19 cellular contexts compared by ENCODE assay signal in genomic region chr9:95497772-95498171, GRCh38. TPM values are rescaled to one million over a fixed set of nuclear protein-coding genes. Genes with fewer than 3 reads are reported as not detected.
DNase-seq lines count a peak whose midpoint lies in the region; ATAC-seq and TF ChIP-seq lines count a peak whose summit lies in the region.
"Had no signal": no experiment of that assay in that cellular context is flagged by ENCODE, and none has a peak within 500 bp of the region (broad histone marks: within the 10 kb centered on the region; RNA-seq: fewer than 3 reads in every experiment).

No MANE protein-coding gene starts in this region.

- peak overlapping the region in 3 of 5 experiments; percentile 52 to 76 (median 59) for H3K4me3 Mint-ChIP-seq in brain
- peak overlapping the region in 4 of 5 donors; percentile 24 to 59 (median 46) for H3K4me3 Mint-ChIP-seq in immature natural killer cell
- H3K4me3 Mint-ChIP-seq: activated naive CD4-positive, alpha-beta T cell treated with anti-CD3 and anti-CD28 coated beads, Interleukin-2, amount 50 U/mL, for 24 hours had no signal

- no peak for ATAC-seq in heart right ventricle
- ATAC-seq: heart left ventricle; stimulated activated naive CD8-positive, alpha-beta T cell treated with anti-CD3 and anti-CD28 coated beads, Interleukin-15, Interleukin-2, amounts not matched to agents 100 U/mL and 50 U/mL, for 24 hours had no signal

- intact Hi-C loops in posterior cingulate gyrus (cut with DNase I), result no loop called here
- intact Hi-C loops in heart right ventricle (cut with DNase I), result loop anchor here in 1 of 10 donors (10.0 kb wide), 1 partner anchor 717 kb away; no protein-coding TSS in a partner anchor

- H3K9me3 Mint-ChIP-seq in brain (no peaks in the 10 kb centered on the region), immature natural killer cell (no peaks in the 10 kb centered on the region)
- H3K9me3 Mint-ChIP-seq: activated naive CD4-positive, alpha-beta T cell treated with anti-CD3 and anti-CD28 coated beads, Interleukin-2, amount 50 U/mL, for 24 hours had no signal

- TF ChIP-seq CTCF in brain (conservative IDR thresholded peaks at IDR 0.05), result no peak
- TF ChIP-seq CTCF in heart right ventricle (IDR thresholded peaks at IDR 0.05), result no peak

- H3K4me1 Mint-ChIP-seq in brain (peaks cover 98% of the 10 kb centered on the region), immature natural killer cell (peaks cover 92 to 95% of the 10 kb centered on the region in 2 donors)

- H3K27me3 ChIP-seq in heart right ventricle, result peaks cover 0 to 4% (median 0%) of the 10 kb centered on the region in 7 donors
- H3K27me3 ChIP-seq: BLaER1, heart left ventricle had no signal

- no peak overlapping the region for H3K27ac ChIP-seq in heart right ventricle
- H3K27ac ChIP-seq: BLaER1, heart left ventricle had no signal

- H3K4me3 ChIP-seq in skeletal muscle cell (ENCODE audit: low read depth, low read length), result no peak overlapping the region
- H3K4me3 ChIP-seq in heart right ventricle, result no peak overlapping the region
- H3K4me3 ChIP-seq: BLaER1, heart left ventricle had no signal

- no peaks in the 10 kb centered on the region for H3K9me3 ChIP-seq in heart right ventricle
- H3K9me3 ChIP-seq: BLaER1, heart left ventricle had no signal

- peaks cover 16% of the 10 kb centered on the region for H3K36me3 Mint-ChIP-seq in brain
- peaks cover 0 to 3% (median 0%) of the 10 kb centered on the region in 3 donors for H3K36me3 Mint-ChIP-seq in immature natural killer cell

- peaks cover 0 to 50% (median 14%) of the 10 kb centered on the region in 9 donors for H3K4me1 ChIP-seq in heart right ventricle

- peak; percentile 73 for DNase-seq in EH (ENCODE audit: low read depth)
- no peak for DNase-seq in immature natural killer cell
- peak; percentile 26 for DNase-seq in skeletal muscle cell (ENCODE audit: low read depth)
- DNase-seq in glomerular visceral epithelial cell (ENCODE audit: extremely low spot score), result no peak
- DNase-seq in posterior cingulate gyrus, result no peak
- no peak for DNase-seq in T-helper 1 cell
- DNase-seq in heart right ventricle, result no peak
- DNase-seq: activated CD4-positive, alpha-beta T cell treated with anti-CD3 and anti-CD28 coated beads for 48 hours; activated T-cell treated with anti-CD3 and anti-CD28 coated beads, Interleukin-2, amount 50 U/mL, for 1 hour; caudate nucleus; DMS79; heart left ventricle; kidney glomerular epithelial cell; NCI-H1436; NCI-H2227 treated with DMSO at 0.1 percent for 48 hours; stimulated activated naive CD8-positive, alpha-beta T cell treated with anti-CD3 and anti-CD28 coated beads, Interleukin-15, Interleukin-2, amounts not matched to agents 100 U/mL and 50 U/mL, for 24 hours had no signal

- H3K27ac Mint-ChIP-seq in brain, result peak overlapping the region in 3 of 5 experiments; percentile 46 to 91 (median 58)
- H3K27ac Mint-ChIP-seq in immature natural killer cell, result peak overlapping the region; percentile 1 to 99 (median 59)
- H3K27ac Mint-ChIP-seq: activated naive CD4-positive, alpha-beta T cell treated with anti-CD3 and anti-CD28 coated beads, Interleukin-2, amount 50 U/mL, for 24 hours had no signal

- H3K36me3 ChIP-seq in heart right ventricle, result peaks cover 0 to 18% (median 0%) of the 10 kb centered on the region in 9 donors

- 63 to 69% methylated on average over 3 of the region's 3 CpGs for WGBS in heart right ventricle, 2 donors

- H3K27me3 Mint-ChIP-seq in brain (peaks cover under 1% of the 10 kb centered on the region), immature natural killer cell (ENCODE audit: low read depth in 3 of 3) (peaks cover 7 to 16% (median 11%) of the 10 kb centered on the region in 3 donors)
- H3K27me3 Mint-ChIP-seq: activated naive CD4-positive, alpha-beta T cell treated with anti-CD3 and anti-CD28 coated beads, Interleukin-2, amount 50 U/mL, for 24 hours had no signal

RNA-seq across cellular contexts. Expression of gene PTCH1, which starts 19.0 kb away (rescaled TPM):
- polyA plus RNA-seq in brain (ENCODE audit: insufficient read depth, low read depth, low replicate concordance) (13.5 TPM), immature natural killer cell (10 to 100 TPM in 2 of 3 donors, 1 to 10 TPM in 1; 3.7 to 30.6 (median 16.1) TPM), heart right ventricle (1 to 10 TPM; 1.6 to 3.7 TPM)
- 1 to 10 TPM; 3.6 to 10.0 (median 7.8) TPM for total RNA-seq in heart right ventricle

Comparison
In these comparisons a context has a peak if more than half of its experiments do, and no peak if none do; other contexts are left out.
1. DNase-seq: peak in EH (single experiment) and skeletal muscle cell (single experiment); none in immature natural killer cell (0 of 3), glomerular visceral epithelial cell (single experiment), posterior cingulate gyrus (0 of 10), T-helper 1 cell (0 of 5) and heart right ventricle (0 of 2).